In the genomic region with DNA sequence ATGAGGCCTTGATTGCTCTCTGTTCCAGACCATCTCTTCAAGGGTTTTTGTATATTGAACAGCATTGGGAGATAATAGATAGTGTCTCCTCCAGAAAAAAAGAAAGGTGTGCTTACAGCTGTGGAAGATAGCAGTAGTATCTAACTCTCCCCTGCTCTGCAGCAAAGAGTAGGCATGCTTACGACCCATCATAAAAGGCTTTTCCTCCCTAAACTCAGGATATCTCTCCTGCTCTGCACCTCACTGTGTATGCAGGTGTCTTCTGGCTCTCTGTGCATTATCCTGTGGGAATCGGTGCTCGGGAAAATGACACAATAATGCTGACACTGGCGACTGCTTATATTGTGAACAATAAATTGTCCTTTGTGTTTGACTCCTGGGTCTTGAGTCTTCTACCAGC, we compare ENCODE assay signal across 5 cellular contexts.
"Had no signal": no experiment of that assay in that cellular context is flagged by ENCODE, and none has a peak within 500 bp of the region (broad histone marks: within the 10 kb centered on the region; RNA-seq: fewer than 3 reads in every experiment).

No MANE protein-coding gene starts in this region.

- DNase-seq: GOT3, HCEC 1CT, IMR-90, KG1 had no signal

- H3K4me3 ChIP-seq: K562 had no signal

- ATAC-seq: K562 had no signal
